In the genomic region with DNA sequence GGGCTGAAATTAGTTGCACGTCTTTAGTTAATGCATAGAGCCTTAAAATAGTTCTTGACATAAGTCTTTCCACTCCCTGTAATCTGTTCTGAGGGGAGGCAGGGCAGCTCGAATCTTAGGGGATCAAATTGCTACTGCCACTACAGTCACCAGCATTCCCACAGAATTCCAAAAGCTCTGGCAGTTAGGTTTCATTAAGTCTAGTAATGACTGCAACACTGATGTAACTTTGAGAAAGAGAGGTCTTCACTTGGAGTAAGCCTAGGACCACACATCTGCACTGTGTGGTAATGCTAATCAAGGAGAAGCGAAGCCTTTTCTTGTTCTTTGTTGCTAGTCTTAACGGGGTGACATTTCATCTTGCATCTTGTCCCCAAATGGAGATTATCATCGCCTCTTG, we compare ENCODE assay signal across 25 cellular contexts. TPM values are rescaled to one million over a fixed set of nuclear protein-coding genes. Genes with fewer than 3 reads are reported as not detected.
A peak's percentile ranks its signal among the peaks of the same experiment; 100 is the strongest.
DNase-seq lines count a peak whose midpoint lies in the region; ATAC-seq lines count a peak whose summit lies in the region.
"Had no signal": no experiment of that assay in that cellular context is flagged by ENCODE, and none has a peak within 500 bp of the region (broad histone marks: within the 10 kb centered on the region; RNA-seq: fewer than 3 reads in every experiment).

No MANE protein-coding gene starts in this region.

- H3K9ac ChIP-seq in skeletal muscle tissue (ENCODE audit: low read depth in 1 of 3, low read length in 3 of 3), result no peak overlapping the region
- H3K9ac ChIP-seq: BLaER1 had no signal

- peaks cover 37% of the 10 kb centered on the region for H3K4me1 ChIP-seq in SJCRH30
- H3K4me1 ChIP-seq in skeletal muscle tissue (ENCODE audit: control insufficient read depth in 3 of 3, insufficient read depth in 3 of 3, low read length in 3 of 3), result peaks cover 4 to 20% (median 10%) of the 10 kb centered on the region in 3 donors
- H3K4me1 ChIP-seq: BLaER1, Peyer's patch had no signal

- H3K36me3 ChIP-seq in SJCRH30 (no peaks in the 10 kb centered on the region), skeletal muscle tissue (ENCODE audit: control insufficient read depth in 3 of 3, insufficient read depth in 3 of 3, low read length in 3 of 3) (no peaks in the 10 kb centered on the region)
- H3K36me3 ChIP-seq: BLaER1, brain microvascular endothelial cell, heart right ventricle, Peyer's patch had no signal

- H3K27ac ChIP-seq in SJCRH30 (peak overlapping the region; percentile 75), skeletal muscle tissue (ENCODE audit: low read depth, low read length) (peak overlapping the region; percentile 46), caudate nucleus (ENCODE audit: low read depth, low read length) (no peak overlapping the region)
- H3K27ac ChIP-seq: 22Rv1, BLaER1, brain microvascular endothelial cell, heart right ventricle, Peyer's patch had no signal

- peaks cover 4% of the 10 kb centered on the region; the same call in 1 of the 2 replicates for H3K9me3 ChIP-seq in SJCRH30 (replicated peaks)
- peaks cover 0 to 4% (median 0%) of the 10 kb centered on the region in 3 donors for H3K9me3 ChIP-seq in skeletal muscle tissue (ENCODE audit: control insufficient read depth in 3 of 3, low read length in 3 of 3)
- H3K9me3 ChIP-seq: Peyer's patch had no signal

- H3K27ac Mint-ChIP-seq in stimulated activated naive CD8-positive, alpha-beta T cell treated with anti-CD3 and anti-CD28 coated beads, Interleukin-15, amount 100 ng/mL, for 72 hours, result no peak overlapping the region
- H3K27ac Mint-ChIP-seq: activated naive CD8-positive, alpha-beta T cell treated with anti-CD3 and anti-CD28 coated beads, Interleukin-2, amount 10 ng/mL, durations not matched to agents 7 days and 5 days; activated T-helper 17 cell treated with anti-CD3 and anti-CD28 coated beads, Interleukin-2, amount 50 U/mL, for 72 hours; dendritic cell treated with granulocyte-macrophage colony-stimulating factor and Interleukin-4, amounts not matched to agents 40 ng/mL and 50 ng/mL, for 4 days; T-helper 17 cell; type B pancreatic cell had no signal

- H3K4me3 ChIP-seq in SJCRH30 (no peak overlapping the region), skeletal muscle tissue (ENCODE audit: low read length in 3 of 3) (no peak overlapping the region)
- H3K4me3 ChIP-seq: BLaER1, heart right ventricle, Peyer's patch had no signal

- ATAC-seq in HG02852 (IDR thresholded peaks at IDR 0.05; ENCODE audit: unreplicated experiment), result peak; percentile 31
- no peak for ATAC-seq in stimulated activated naive CD8-positive, alpha-beta T cell treated with anti-CD3 and anti-CD28 coated beads, Interleukin-15, amount 100 ng/mL, for 72 hours
- ATAC-seq: activated T-helper 17 cell treated with anti-CD3 and anti-CD28 coated beads, Interleukin-2, amount 50 U/mL, for 72 hours; heart right ventricle; T-helper 17 cell had no signal

- H3K4me1 Mint-ChIP-seq in stimulated activated naive CD8-positive, alpha-beta T cell treated with anti-CD3 and anti-CD28 coated beads, Interleukin-15, amount 100 ng/mL, for 72 hours, result peaks cover 25% of the 10 kb centered on the region

- no peak overlapping the region for H3K4me3 Mint-ChIP-seq in stimulated activated naive CD8-positive, alpha-beta T cell treated with anti-CD3 and anti-CD28 coated beads, Interleukin-15, amount 100 ng/mL, for 72 hours
- H3K4me3 Mint-ChIP-seq: activated naive CD8-positive, alpha-beta T cell treated with anti-CD3 and anti-CD28 coated beads, Interleukin-2, amount 10 ng/mL, durations not matched to agents 7 days and 5 days; activated T-helper 17 cell treated with anti-CD3 and anti-CD28 coated beads, Interleukin-2, amount 50 U/mL, for 72 hours; dendritic cell treated with granulocyte-macrophage colony-stimulating factor and Interleukin-4, amounts not matched to agents 40 ng/mL and 50 ng/mL, for 4 days; T-helper 17 cell; type B pancreatic cell had no signal

- H3K9me3 Mint-ChIP-seq in stimulated activated naive CD8-positive, alpha-beta T cell treated with anti-CD3 and anti-CD28 coated beads, Interleukin-15, amount 100 ng/mL, for 72 hours, result peaks cover 7 to 9% of the 10 kb centered on the region in 2 donors
- H3K9me3 Mint-ChIP-seq: type B pancreatic cell had no signal

- peak; percentile 39 for DNase-seq in DMS79 treated with DMSO at 0.1 percent for 48 hours (lab: John Stamatoyannopoulos, UW)
- DNase-seq in DMS79 (lab: John Stamatoyannopoulos, UW), result no peak
- DNase-seq in SJCRH30, result peak; percentile 48 to 75
- no peak for DNase-seq in stimulated activated naive CD8-positive, alpha-beta T cell treated with anti-CD3 and anti-CD28 coated beads, Interleukin-15, amount 100 ng/mL, for 72 hours
- DNase-seq in COR-L47 (lab: John Stamatoyannopoulos, UW), result no peak
- no peak for DNase-seq in caudate nucleus (lab: John Stamatoyannopoulos, UW)
- DNase-seq: activated CD4-positive, alpha-beta T cell treated with anti-CD3 and anti-CD28 coated beads, Interleukin-2, amount 50 U/mL, for 1 hour; activated naive CD8-positive, alpha-beta T cell treated with anti-CD3 and anti-CD28 coated beads, Interleukin-2, amount 10 ng/mL, durations not matched to agents 7 days and 5 days; brain microvascular endothelial cell; Calu3; H7; heart right ventricle; MV-4-11; NCI-H1694; NCI-H226; Peyer's patch; stimulated activated CD4-positive, alpha-beta T cell treated with anti-CD3 and anti-CD28 coated beads, Interleukin-4, amount 100 ng/mL, for 24 hours; T-helper 17 cell had no signal

- no peaks in the 10 kb centered on the region for H3K27me3 ChIP-seq in SJCRH30
- no peaks in the 10 kb centered on the region for H3K27me3 ChIP-seq in skeletal muscle tissue (ENCODE audit: control insufficient read depth in 3 of 3, insufficient read depth in 3 of 3, low read length in 3 of 3)
- H3K27me3 ChIP-seq: BLaER1, brain microvascular endothelial cell, heart right ventricle, Peyer's patch had no signal

- H3K27me3 Mint-ChIP-seq in stimulated activated naive CD8-positive, alpha-beta T cell treated with anti-CD3 and anti-CD28 coated beads, Interleukin-15, amount 100 ng/mL, for 72 hours, result no peaks in the 10 kb centered on the region
- H3K27me3 Mint-ChIP-seq: activated naive CD8-positive, alpha-beta T cell treated with anti-CD3 and anti-CD28 coated beads, Interleukin-2, amount 10 ng/mL, durations not matched to agents 7 days and 5 days; activated T-helper 17 cell treated with anti-CD3 and anti-CD28 coated beads, Interleukin-2, amount 50 U/mL, for 72 hours; dendritic cell treated with granulocyte-macrophage colony-stimulating factor and Interleukin-4, amounts not matched to agents 40 ng/mL and 50 ng/mL, for 4 days; T-helper 17 cell; type B pancreatic cell had no signal

RNA-seq across cellular contexts. Expression of gene NCK2, which starts 19.3 kb away (rescaled TPM):
- 50.5 and 51.9 TPM in 2 replicates for total RNA-seq in SJCRH30 (2014; rRNA removed; shearing (Covaris generic))
- total RNA-seq in skeletal muscle tissue, result 42.3 TPM

Comparison
In these comparisons a context has a peak if more than half of its experiments do, and no peak if none do; other contexts are left out.
1. DNase-seq: peak in DMS79 treated with DMSO at 0.1 percent for 48 hours (single experiment) and SJCRH30 (2 of 2); none in DMS79 (single experiment), stimulated activated naive CD8-positive, alpha-beta T cell treated with anti-CD3 and anti-CD28 coated beads, Interleukin-15, amount 100 ng/mL, for 72 hours (0 of 2), COR-L47 (single experiment) and caudate nucleus (0 of 61).